Comparison of ENCODE assay signal across 7 cellular contexts in genomic region chr14:22566266-22566665, GRCh38. TPM values are rescaled to one million over a fixed set of nuclear protein-coding genes. Genes with fewer than 3 reads are reported as not detected.
A peak's percentile ranks its signal among the peaks of the same experiment; 100 is the strongest.
DNase-seq lines count a peak whose midpoint lies in the region; ATAC-seq, FAIRE-seq and TF ChIP-seq lines count a peak whose summit lies in the region.
"Not testable (repeated sequence)": the region's sequence is repeated elsewhere in the genome, so short reads cannot be mapped to it uniquely, and the experiment has no call there.

No MANE protein-coding gene starts in this region.

- H3K9ac ChIP-seq in SU-DHL-6 (ENCODE audit: low read length) = peak overlapping the region; percentile 62
- not testable (repeated sequence) for H3K9ac ChIP-seq in endothelial cell of umbilical vein (replicated peaks; ENCODE audit: extremely low read depth, insufficient read depth, low read length)

- peaks cover 95% of the 10 kb centered on the region for H3F3A ChIP-seq in SU-DHL-6 (ENCODE audit: insufficient read depth)

- peak overlapping the region; percentile 21; the same call in 1 of the 2 replicates for H3K4me3 ChIP-seq in GM08714 (ENCODE audit: low read length)
- peak overlapping the region; percentile 28 for H3K4me3 ChIP-seq in SU-DHL-6 (ENCODE audit: insufficient read depth, low read length, poor library complexity, severe bottlenecking)
- not testable (repeated sequence) for H3K4me3 ChIP-seq in endothelial cell of umbilical vein (replicated peaks in 1 of 3; ENCODE audit: insufficient read depth in 1 of 3, low read depth in 1 of 3, low read length in 3 of 3)

- H3K79me2 ChIP-seq in SU-DHL-6 (ENCODE audit: insufficient read depth, low read length) = peaks cover 32% of the 10 kb centered on the region
- H3K79me2 ChIP-seq in endothelial cell of umbilical vein (ENCODE audit: control insufficient read depth, insufficient read depth, low read length) = peaks cover 39% of the 10 kb centered on the region

- not testable (repeated sequence) for H3K27me3 ChIP-seq in SU-DHL-6 (ENCODE audit: low read length); endothelial cell of umbilical vein (ENCODE audit: control insufficient read depth in 2 of 2, insufficient read depth in 2 of 2, low read length in 2 of 2)

- POLR2A ChIA-PET in activated CD4-positive, alpha-beta memory T cell treated with anti-CD3 and anti-CD28 coated beads, Interleukin-2, amount 10 ng/mL, durations not matched to agents 7 days and 5 days (lab: Charles Lee) = interaction anchor here (1.3 to 26.6 kb wide), 12 partner anchors 13 to 717 kb away, joined by 3 to 1110 read pairs (median 9); partner anchors contain the start of genes DAD1, LRP10 and MRPL52
- POLR2A ChIA-PET in endothelial cell of umbilical vein (lab: Charles Lee) = not testable (repeated sequence)
- POLR2A ChIA-PET in naive thymus-derived CD8-positive, alpha-beta T cell (lab: Charles Lee) = interaction anchor here (0.5 to 9.8 kb wide), 13 partner anchors 6 to 663 kb away, joined by 3 to 249 read pairs (median 4); partner anchors contain the start of genes ABHD4 and DAD1

- peaks cover 21% of the 10 kb centered on the region for H3K4me1 ChIP-seq in endothelial cell of umbilical vein (ENCODE audit: control insufficient read depth, extremely low read depth, insufficient read depth, low read length)

- H3K4me3 Mint-ChIP-seq in activated CD4-positive, alpha-beta memory T cell treated with anti-CD3 and anti-CD28 coated beads, Interleukin-2, amount 10 ng/mL, durations not matched to agents 7 days and 5 days = peak overlapping the region; percentile 62
- H3K4me3 Mint-ChIP-seq in activated naive CD4-positive, alpha-beta T cell treated with anti-CD3 and anti-CD28 coated beads, Interleukin-2, amount 10 ng/mL, durations not matched to agents 7 days and 5 days = peak overlapping the region; percentile 51
- peak overlapping the region; percentile 56 to 91 (median 70) for H3K4me3 Mint-ChIP-seq in naive thymus-derived CD8-positive, alpha-beta T cell
- peak overlapping the region; percentile 23 for H3K4me3 Mint-ChIP-seq in stimulated activated memory B cell treated with anti-CD40 and anti-IgM and Interleukin-4, amounts not matched to agents 10 μg/mL and 1 μg/mL and 100 μg/mL, for 72 hours

- not testable (repeated sequence) for TF ChIP-seq CTCF in SU-DHL-6 (IDR thresholded peaks at IDR 0.05; ENCODE audit: insufficient read depth, low read length, poor library complexity, severe bottlenecking); endothelial cell of umbilical vein (IDR thresholded peaks at IDR 0.05; ENCODE audit: extremely low read depth in 1 of 2, insufficient read depth in 1 of 2, low read depth in 1 of 2, low read length in 2 of 2)

- not testable (repeated sequence) for H2AFZ ChIP-seq in SU-DHL-6 (ENCODE audit: low read depth, low read length, severe bottlenecking); endothelial cell of umbilical vein (ENCODE audit: low read depth, low read length)

- ATAC-seq in naive thymus-derived CD8-positive, alpha-beta T cell; stimulated activated memory B cell treated with anti-CD40 and anti-IgM and Interleukin-4, amounts not matched to agents 10 μg/mL and 1 μg/mL and 100 μg/mL, for 72 hours: not testable (repeated sequence)

- dilution Hi-C loops in endothelial cell of umbilical vein (cut with MboI; ENCODE audit: extremely low pct_ligation_motif_present, low sequenced_read_pairs) = not testable (repeated sequence)

- FAIRE-seq in endothelial cell of umbilical vein (lab: Jason Lieb, UNC) = peak; percentile 49

- peak overlapping the region; percentile 95 for H3K27ac ChIP-seq in SU-DHL-6 (ENCODE audit: low read depth, low read length)
- not testable (repeated sequence) for H3K27ac ChIP-seq in endothelial cell of umbilical vein (ENCODE audit: insufficient read depth, low read depth, low read length)

- H3K4me1 Mint-ChIP-seq in activated CD4-positive, alpha-beta memory T cell treated with anti-CD3 and anti-CD28 coated beads, Interleukin-2, amount 10 ng/mL, durations not matched to agents 7 days and 5 days = peaks cover 86% of the 10 kb centered on the region
- peaks cover 85% of the 10 kb centered on the region for H3K4me1 Mint-ChIP-seq in activated naive CD4-positive, alpha-beta T cell treated with anti-CD3 and anti-CD28 coated beads, Interleukin-2, amount 10 ng/mL, durations not matched to agents 7 days and 5 days
- H3K4me1 Mint-ChIP-seq in naive thymus-derived CD8-positive, alpha-beta T cell = peaks cover 45 to 93% (median 85%) of the 10 kb centered on the region in 4 donors
- H3K4me1 Mint-ChIP-seq in stimulated activated memory B cell treated with anti-CD40 and anti-IgM and Interleukin-4, amounts not matched to agents 10 μg/mL and 1 μg/mL and 100 μg/mL, for 72 hours = peaks cover 82% of the 10 kb centered on the region

- H3K9me3 ChIP-seq in SU-DHL-6 (ENCODE audit: insufficient read depth, low read length); endothelial cell of umbilical vein (replicated peaks; ENCODE audit: control insufficient read depth, insufficient read depth, low read length): not testable (repeated sequence)

- CTCF ChIA-PET in activated CD4-positive, alpha-beta memory T cell treated with anti-CD3 and anti-CD28 coated beads, Interleukin-2, amount 10 ng/mL, durations not matched to agents 7 days and 5 days (lab: Charles Lee) = interaction anchor here (1.0 to 11.8 kb wide), 6 partner anchors 8 to 502 kb away, joined by 3 to 593 read pairs (median 3); no protein-coding TSS in a partner anchor
- CTCF ChIA-PET in activated naive CD4-positive, alpha-beta T cell treated with anti-CD3 and anti-CD28 coated beads, Interleukin-2, amount 10 ng/mL, durations not matched to agents 7 days and 5 days (lab: Charles Lee) = interaction anchor here (0.7 to 7.3 kb wide), 8 partner anchors 8 to 652 kb away, joined by 3 to 139 read pairs (median 4); no protein-coding TSS in a partner anchor
- CTCF ChIA-PET in endothelial cell of umbilical vein (lab: Charles Lee) = interaction anchor here (1.0 to 3.1 kb wide), 9 partner anchors 10 to 285 kb away, joined by 3 to 23 read pairs (median 6); partner anchors contain the start of gene DAD1

- H3K9me3 Mint-ChIP-seq in activated CD4-positive, alpha-beta memory T cell treated with anti-CD3 and anti-CD28 coated beads, Interleukin-2, amount 10 ng/mL, durations not matched to agents 7 days and 5 days; activated naive CD4-positive, alpha-beta T cell treated with anti-CD3 and anti-CD28 coated beads, Interleukin-2, amount 10 ng/mL, durations not matched to agents 7 days and 5 days; naive thymus-derived CD8-positive, alpha-beta T cell; stimulated activated memory B cell treated with anti-CD40 and anti-IgM and Interleukin-4, amounts not matched to agents 10 μg/mL and 1 μg/mL and 100 μg/mL, for 72 hours: not testable (repeated sequence)

- peak overlapping the region; percentile 95 for H3K27ac Mint-ChIP-seq in activated CD4-positive, alpha-beta memory T cell treated with anti-CD3 and anti-CD28 coated beads, Interleukin-2, amount 10 ng/mL, durations not matched to agents 7 days and 5 days
- H3K27ac Mint-ChIP-seq in activated naive CD4-positive, alpha-beta T cell treated with anti-CD3 and anti-CD28 coated beads, Interleukin-2, amount 10 ng/mL, durations not matched to agents 7 days and 5 days = peak overlapping the region; percentile 97
- H3K27ac Mint-ChIP-seq in naive thymus-derived CD8-positive, alpha-beta T cell = peak overlapping the region; percentile 96 to 100 (median 99)
- peak overlapping the region; percentile 98 for H3K27ac Mint-ChIP-seq in stimulated activated memory B cell treated with anti-CD40 and anti-IgM and Interleukin-4, amounts not matched to agents 10 μg/mL and 1 μg/mL and 100 μg/mL, for 72 hours

- not testable (repeated sequence) for H3K36me3 ChIP-seq in SU-DHL-6 (ENCODE audit: low read length)
- peaks cover 12 to 17% of the 10 kb centered on the region in 2 experiments for H3K36me3 ChIP-seq in endothelial cell of umbilical vein (ENCODE audit: control insufficient read depth in 2 of 2, extremely low read depth in 1 of 2, insufficient read depth in 2 of 2, low read length in 2 of 2)

- H3K9me2 ChIP-seq in SU-DHL-6 (replicated peaks; ENCODE audit: insufficient read depth, low read length) = not testable (repeated sequence)

- not testable (repeated sequence) for BruUV-seq in endothelial cell of umbilical vein (replicated peaks; lab: Mats Ljungman, UMichigan)

- not testable (repeated sequence) for H3K9me1 ChIP-seq in endothelial cell of umbilical vein (replicated peaks; ENCODE audit: control insufficient read depth, extremely low read depth, insufficient read depth, low read length)

- TF ChIP-seq POLR2A in endothelial cell of umbilical vein (IDR thresholded peaks at IDR 0.05; ENCODE audit: low read depth, low read length) = not testable (repeated sequence)

- H3K27me3 Mint-ChIP-seq in activated CD4-positive, alpha-beta memory T cell treated with anti-CD3 and anti-CD28 coated beads, Interleukin-2, amount 10 ng/mL, durations not matched to agents 7 days and 5 days; activated naive CD4-positive, alpha-beta T cell treated with anti-CD3 and anti-CD28 coated beads, Interleukin-2, amount 10 ng/mL, durations not matched to agents 7 days and 5 days; naive thymus-derived CD8-positive, alpha-beta T cell; stimulated activated memory B cell treated with anti-CD40 and anti-IgM and Interleukin-4, amounts not matched to agents 10 μg/mL and 1 μg/mL and 100 μg/mL, for 72 hours: not testable (repeated sequence)

- DNase-seq in activated CD4-positive, alpha-beta memory T cell treated with anti-CD3 and anti-CD28 coated beads, Interleukin-2, amount 10 ng/mL, durations not matched to agents 7 days and 5 days = peak; percentile 55
- not testable (repeated sequence) for DNase-seq in activated naive CD4-positive, alpha-beta T cell treated with anti-CD3 and anti-CD28 coated beads, Interleukin-2, amount 10 ng/mL, durations not matched to agents 7 days and 5 days; endothelial cell of umbilical vein (ENCODE audit: low read depth, low spot score); naive thymus-derived CD8-positive, alpha-beta T cell

- peaks cover 54% of the 10 kb centered on the region for H3K36me3 Mint-ChIP-seq in activated CD4-positive, alpha-beta memory T cell treated with anti-CD3 and anti-CD28 coated beads, Interleukin-2, amount 10 ng/mL, durations not matched to agents 7 days and 5 days (ENCODE audit: low read depth)
- H3K36me3 Mint-ChIP-seq in activated naive CD4-positive, alpha-beta T cell treated with anti-CD3 and anti-CD28 coated beads, Interleukin-2, amount 10 ng/mL, durations not matched to agents 7 days and 5 days = peaks cover 58% of the 10 kb centered on the region
- peaks cover 0 to 17% (median 16%) of the 10 kb centered on the region in 3 donors for H3K36me3 Mint-ChIP-seq in naive thymus-derived CD8-positive, alpha-beta T cell
- peaks cover 15% of the 10 kb centered on the region for H3K36me3 Mint-ChIP-seq in stimulated activated memory B cell treated with anti-CD40 and anti-IgM and Interleukin-4, amounts not matched to agents 10 μg/mL and 1 μg/mL and 100 μg/mL, for 72 hours

- peak overlapping the region; percentile 92 for H3K4me2 ChIP-seq in SU-DHL-6 (ENCODE audit: low read depth, low read length, poor library complexity, severe bottlenecking)
- not testable (repeated sequence) for H3K4me2 ChIP-seq in endothelial cell of umbilical vein (ENCODE audit: insufficient read depth, low read length)

- not testable (repeated sequence) for H4K20me1 ChIP-seq in SU-DHL-6 (ENCODE audit: low read depth, low read length); endothelial cell of umbilical vein (replicated peaks; ENCODE audit: control insufficient read depth, extremely low read depth, insufficient read depth, low read length)

- intact Hi-C loops in endothelial cell of umbilical vein (cut with micrococcal nuclease) = not testable (repeated sequence)

RNA-seq across cellular contexts. Expression of gene DAD1, which starts 22.8 kb away (rescaled TPM):
- total RNA-seq in activated CD4-positive, alpha-beta memory T cell treated with anti-CD3 and anti-CD28 coated beads, Interleukin-2, amount 10 ng/mL, durations not matched to agents 7 days and 5 days = 100 to 1,000 TPM; 160 to 167 TPM
- total RNA-seq in endothelial cell of umbilical vein = 299 and 304 TPM in 2 replicates
- 1,220 and 1,227 TPM in 2 replicates for polyA plus RNA-seq in endothelial cell of umbilical vein
- polyA plus RNA-seq in endothelial cell of umbilical vein (2011; cell fraction: cytosol; rRNA removed) = 702 and 733 TPM in 2 replicates
- polyA plus RNA-seq in endothelial cell of umbilical vein (2011; cell fraction: nucleus; rRNA removed) = 214 and 235 TPM in 2 replicates
- 355 and 418 TPM in 2 replicates for polyA plus RNA-seq in endothelial cell of umbilical vein (2012)
- 446 and 484 TPM in 2 replicates for polyA minus RNA-seq in endothelial cell of umbilical vein
- 77.6 TPM for polyA minus RNA-seq in endothelial cell of umbilical vein (2011; cell fraction: cytosol; rRNA and poly(A)+ RNA removed)
- 62.2 and 65.6 TPM in 2 replicates for polyA minus RNA-seq in endothelial cell of umbilical vein (2011; cell fraction: nucleus; rRNA and poly(A)+ RNA removed)
- 100 to 1,000 TPM; 120 to 122 TPM for total RNA-seq in naive thymus-derived CD8-positive, alpha-beta T cell
- 100 to 1,000 TPM; 610 to 660 (median 642) TPM for polyA plus RNA-seq in naive thymus-derived CD8-positive, alpha-beta T cell

RNA-seq across cellular contexts. Expression of gene ABHD4, which starts 31.8 kb away (rescaled TPM):
- total RNA-seq in activated CD4-positive, alpha-beta memory T cell treated with anti-CD3 and anti-CD28 coated beads, Interleukin-2, amount 10 ng/mL, durations not matched to agents 7 days and 5 days = 10 to 100 TPM; 16.7 to 20.7 TPM
- total RNA-seq in endothelial cell of umbilical vein = 22.4 and 34.8 TPM in 2 replicates
- 45.5 and 50.7 TPM in 2 replicates for polyA plus RNA-seq in endothelial cell of umbilical vein
- polyA plus RNA-seq in endothelial cell of umbilical vein (2011; cell fraction: cytosol; rRNA removed) = 38.4 and 40.3 TPM in 2 replicates
- polyA plus RNA-seq in endothelial cell of umbilical vein (2011; cell fraction: nucleus; rRNA removed) = 29.8 and 32.5 TPM in 2 replicates
- polyA plus RNA-seq in endothelial cell of umbilical vein (2012) = 19.0 and 22.3 TPM in 2 replicates
- 37.4 and 42.0 TPM in 2 replicates for polyA minus RNA-seq in endothelial cell of umbilical vein
- 13.6 TPM for polyA minus RNA-seq in endothelial cell of umbilical vein (2011; cell fraction: cytosol; rRNA and poly(A)+ RNA removed)
- 22.1 and 23.2 TPM in 2 replicates for polyA minus RNA-seq in endothelial cell of umbilical vein (2011; cell fraction: nucleus; rRNA and poly(A)+ RNA removed)
- 10 to 100 TPM; 22.2 to 22.6 TPM for total RNA-seq in naive thymus-derived CD8-positive, alpha-beta T cell
- polyA plus RNA-seq in naive thymus-derived CD8-positive, alpha-beta T cell = 10 to 100 TPM in 2 of 3 donors, 1 to 10 TPM in 1; 8.7 to 11.9 (median 11.1) TPM
